In the genomic region with DNA sequence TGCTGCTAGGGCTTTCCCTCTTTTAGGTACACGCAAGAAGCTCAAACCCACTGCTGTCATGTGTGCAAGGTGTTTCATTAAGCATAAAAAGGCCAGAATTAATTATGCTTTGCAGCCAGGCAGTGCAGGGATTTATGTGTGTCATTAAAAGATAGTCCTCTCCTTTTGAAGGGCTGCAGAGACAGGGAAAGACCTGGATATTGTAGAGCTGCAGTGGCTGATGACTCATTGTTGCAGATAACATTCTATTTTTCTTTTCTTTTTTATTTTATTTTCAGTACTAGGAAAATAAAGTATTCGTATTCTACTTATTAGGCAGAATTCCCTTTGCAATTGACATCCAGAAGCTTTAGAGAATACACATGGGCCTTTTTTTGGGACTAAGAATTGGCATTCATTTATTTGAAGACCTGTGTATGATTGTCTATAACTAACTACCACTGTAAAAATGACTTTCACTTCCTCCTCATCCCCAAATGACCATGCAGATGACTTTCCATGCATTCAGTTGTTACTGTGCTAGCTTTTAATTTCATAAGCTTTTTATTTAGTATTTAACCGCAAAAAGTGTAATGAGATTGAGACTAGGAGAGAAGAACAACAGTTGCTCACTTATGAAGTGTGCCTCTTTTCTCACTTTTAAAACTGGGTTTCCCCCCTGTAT, we compare ENCODE assay signal across 14 cellular contexts.
A peak's percentile ranks its signal among the peaks of the same experiment; 100 is the strongest.
DNase-seq lines count a peak whose midpoint lies in the region; ATAC-seq, FAIRE-seq and TF ChIP-seq lines count a peak whose summit lies in the region.
"Had no signal": no experiment of that assay in that cellular context is flagged by ENCODE, and none has a peak within 500 bp of the region (broad histone marks: within the 10 kb centered on the region; RNA-seq: fewer than 3 reads in every experiment).

No MANE protein-coding gene starts in this region.

- H4K20me1 ChIP-seq in neural cell (ENCODE audit: insufficient read depth): no peaks in the 10 kb centered on the region

- in situ Hi-C loops in brain microvascular endothelial cell (cut with HindIII; ENCODE audit: low pct_ligation_motif_present, low sequenced_read_pairs): no loop called here

- no peak for TF ChIP-seq EP300 in neural cell (conservative IDR thresholded peaks at IDR 0.05; ENCODE audit: poor library complexity, severe bottlenecking)
- TF ChIP-seq EP300 in esophagus muscularis mucosa (IDR thresholded peaks at IDR 0.05): no peak

- WGBS in esophagus muscularis mucosa: 82% methylated on average over 3 of the region's 3 CpGs

- no peaks in the 10 kb centered on the region for H3K9me2 ChIP-seq in neural cell (ENCODE audit: insufficient read depth, low read length)

- H3K79me2 ChIP-seq in neural cell (replicated peaks; ENCODE audit: insufficient read depth, low read length): peaks cover 21% of the 10 kb centered on the region

- TF ChIP-seq RAD21 in neural cell (conservative IDR thresholded peaks at IDR 0.05): no peak

- DNase-seq in GM12891 (ENCODE audit: insufficient read length, low spot score): no peak
- DNase-seq in brain microvascular endothelial cell: peak; percentile 38
- DNase-seq in HTR-8/SVneo (ENCODE audit: insufficient read length, low spot score): no peak
- no peak for DNase-seq in esophagus muscularis mucosa (ENCODE audit: extremely low spot score)
- DNase-seq in dermis blood vessel endothelial cell: no peak
- DNase-seq: DMS153; mammary epithelial cell; NCI-H446 treated with DMSO at 0.1 percent for 48 hours; stimulated activated CD4-positive, alpha-beta T cell treated with anti-CD3 and anti-CD28 coated beads, Interleukin-12 subunit alpha, Interleukin-12 subunit beta, amount 100 ng/mL, for 4 hours had no signal

- TF ChIP-seq CTCF in brain microvascular endothelial cell (IDR thresholded peaks at IDR 0.05; ENCODE audit: low read depth, low read length, missing control alignments) (no peak), neural cell (IDR thresholded peaks at IDR 0.05; ENCODE audit: poor library complexity, severe bottlenecking) (no peak), esophagus muscularis mucosa (IDR thresholded peaks at IDR 0.05) (no peak)

- H3F3A ChIP-seq in neural cell (ENCODE audit: insufficient read depth, low read length, poor library complexity, severe bottlenecking): no peaks in the 10 kb centered on the region

- FAIRE-seq in GM12891 (lab: Jason Lieb, UNC) (no peak), HTR-8/SVneo (lab: Jason Lieb, UNC) (no peak)

- H3K27ac ChIP-seq in brain microvascular endothelial cell: no peak overlapping the region
- H3K27ac ChIP-seq in neural cell (ENCODE audit: low read length): no peak overlapping the region
- no peak overlapping the region for H3K27ac ChIP-seq in esophagus muscularis mucosa (replicated peaks in 1 of 4)

- no peak overlapping the region for H3K9ac ChIP-seq in neural cell (ENCODE audit: low read length)

- ATAC-seq in HG03135 (IDR thresholded peaks at IDR 0.05; ENCODE audit: unreplicated experiment): peak; percentile 38
- ATAC-seq in GM19395 (IDR thresholded peaks at IDR 0.05; ENCODE audit: unreplicated experiment): no peak
- ATAC-seq: stimulated activated memory B cell treated with anti-CD40 and anti-IgM and Interleukin-4, amounts not matched to agents 10 μg/mL and 1 μg/mL and 100 μg/mL, for 72 hours had no signal

- H3K27me3 ChIP-seq in brain microvascular endothelial cell (replicated peaks) (no peaks in the 10 kb centered on the region), neural cell (ENCODE audit: insufficient read depth, low read depth, low read length) (no peaks in the 10 kb centered on the region), esophagus muscularis mucosa (no peaks in the 10 kb centered on the region)
- H3K27me3 ChIP-seq: adrenal gland had no signal

- peaks cover 23 to 43% (median 34%) of the 10 kb centered on the region in 4 donors for H3K4me1 ChIP-seq in esophagus muscularis mucosa

- H3K9me3 ChIP-seq in neural cell (ENCODE audit: low read length): no peaks in the 10 kb centered on the region
- H3K9me3 ChIP-seq in esophagus muscularis mucosa: no peaks in the 10 kb centered on the region
- H3K9me3 ChIP-seq: adrenal gland had no signal

- TF ChIP-seq POLR2A in GM12891 (IDR thresholded peaks at IDR 0.05; ENCODE audit: low read depth, low read length): no peak
- no peak for TF ChIP-seq POLR2A in esophagus muscularis mucosa (IDR thresholded peaks at IDR 0.05; ENCODE audit: low read depth)

- intact Hi-C loops in esophagus muscularis mucosa (cut with DNase I): loop anchor here (5.0 kb wide), 1 partner anchor 86 kb away; no protein-coding TSS in a partner anchor

- H2AFZ ChIP-seq in neural cell (ENCODE audit: low read depth, low read length): no peak overlapping the region

- H3K36me3 ChIP-seq in brain microvascular endothelial cell (replicated peaks) (no peaks in the 10 kb centered on the region), neural cell (ENCODE audit: insufficient read depth, low read length) (no peaks in the 10 kb centered on the region), esophagus muscularis mucosa (peaks cover 0 to under 1% (median 0%) of the 10 kb centered on the region in 4 donors)
- H3K36me3 ChIP-seq: adrenal gland had no signal

- no peak overlapping the region for H3K4me2 ChIP-seq in neural cell (ENCODE audit: low read length)

- no peak overlapping the region for H3K4me3 ChIP-seq in brain microvascular endothelial cell (ENCODE audit: low read depth, low read length)
- peak overlapping the region; percentile 73 for H3K4me3 ChIP-seq in neural cell (ENCODE audit: low read length)
- peak overlapping the region in 1 of 4 donors; percentile 11 for H3K4me3 ChIP-seq in esophagus muscularis mucosa

TF ChIP-seq in GM12891, 5 proteins besides CTCF, POLR2A, EP300 and RAD21:
- TF ChIP-seq TAF1 (IDR thresholded peaks at IDR 0.05; ENCODE audit: low read depth, low read length): no peak
- TF ChIP-seq SPI1 (IDR thresholded peaks at IDR 0.05; ENCODE audit: low read depth, low read length): peak; percentile 87

TF ChIP-seq in neural cell, 6 proteins besides CTCF, POLR2A, EP300 and RAD21:
- TF ChIP-seq TAF1 (IDR thresholded peaks at IDR 0.05; ENCODE audit: low read depth) (no peak), POLR2AphosphoS5 (IDR thresholded peaks at IDR 0.05) (no peak), SMC3 (conservative IDR thresholded peaks at IDR 0.05; ENCODE audit: poor library complexity) (no peak), MXI1 (conservative IDR thresholded peaks at IDR 0.05; ENCODE audit: poor library complexity, severe bottlenecking) (no peak), EZH2 (IDR thresholded peaks at IDR 0.05; ENCODE audit: borderline replicate concordance, insufficient read depth, low read length, poor library complexity, severe bottlenecking) (no peak)
- TF ChIP-seq, protein P1, sequence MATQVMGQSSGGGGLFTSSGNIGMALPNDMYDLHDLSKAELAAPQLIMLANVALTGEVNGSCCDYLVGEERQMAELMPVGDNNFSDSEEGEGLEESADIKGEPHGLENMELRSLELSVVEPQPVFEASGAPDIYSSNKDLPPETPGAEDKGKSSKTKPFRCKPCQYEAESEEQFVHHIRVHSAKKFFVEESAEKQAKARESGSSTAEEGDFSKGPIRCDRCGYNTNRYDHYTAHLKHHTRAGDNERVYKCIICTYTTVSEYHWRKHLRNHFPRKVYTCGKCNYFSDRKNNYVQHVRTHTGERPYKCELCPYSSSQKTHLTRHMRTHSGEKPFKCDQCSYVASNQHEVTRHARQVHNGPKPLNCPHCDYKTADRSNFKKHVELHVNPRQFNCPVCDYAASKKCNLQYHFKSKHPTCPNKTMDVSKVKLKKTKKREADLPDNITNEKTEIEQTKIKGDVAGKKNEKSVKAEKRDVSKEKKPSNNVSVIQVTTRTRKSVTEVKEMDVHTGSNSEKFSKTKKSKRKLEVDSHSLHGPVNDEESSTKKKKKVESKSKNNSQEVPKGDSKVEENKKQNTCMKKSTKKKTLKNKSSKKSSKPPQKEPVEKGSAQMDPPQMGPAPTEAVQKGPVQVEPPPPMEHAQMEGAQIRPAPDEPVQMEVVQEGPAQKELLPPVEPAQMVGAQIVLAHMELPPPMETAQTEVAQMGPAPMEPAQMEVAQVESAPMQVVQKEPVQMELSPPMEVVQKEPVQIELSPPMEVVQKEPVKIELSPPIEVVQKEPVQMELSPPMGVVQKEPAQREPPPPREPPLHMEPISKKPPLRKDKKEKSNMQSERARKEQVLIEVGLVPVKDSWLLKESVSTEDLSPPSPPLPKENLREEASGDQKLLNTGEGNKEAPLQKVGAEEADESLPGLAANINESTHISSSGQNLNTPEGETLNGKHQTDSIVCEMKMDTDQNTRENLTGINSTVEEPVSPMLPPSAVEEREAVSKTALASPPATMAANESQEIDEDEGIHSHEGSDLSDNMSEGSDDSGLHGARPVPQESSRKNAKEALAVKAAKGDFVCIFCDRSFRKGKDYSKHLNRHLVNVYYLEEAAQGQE (IDR thresholded peaks at IDR 0.05; ENCODE audit: borderline replicate concordance): no peak
TF ChIP-seq in neural cell: peak in this region for 0.
